ENCODE assay signal across 1 cellular context in genomic region chr3:52715714-52716305, GRCh38.
TF ChIP-seq lines count a peak whose summit lies in the region.

No MANE protein-coding gene starts in this region.

TF ChIP-seq in HepG2, 621 proteins besides CTCF, POLR2A, EP300 and RAD21:
- TF ChIP-seq ZNF687 (CRISPR knock-in tag; IDR thresholded peaks at IDR 0.05): no peak
- TF ChIP-seq POLR2AphosphoS5 (IDR thresholded peaks at IDR 0.05; ENCODE audit: low read depth, low read length): no peak
- TF ChIP-seq KIAA2018 (CRISPR knock-in tag; IDR thresholded peaks at IDR 0.05; ENCODE audit: borderline replicate concordance): no peak
- TF ChIP-seq ZNF772 (CRISPR knock-in tag; IDR thresholded peaks at IDR 0.05): no peak
- TF ChIP-seq, protein P1, sequence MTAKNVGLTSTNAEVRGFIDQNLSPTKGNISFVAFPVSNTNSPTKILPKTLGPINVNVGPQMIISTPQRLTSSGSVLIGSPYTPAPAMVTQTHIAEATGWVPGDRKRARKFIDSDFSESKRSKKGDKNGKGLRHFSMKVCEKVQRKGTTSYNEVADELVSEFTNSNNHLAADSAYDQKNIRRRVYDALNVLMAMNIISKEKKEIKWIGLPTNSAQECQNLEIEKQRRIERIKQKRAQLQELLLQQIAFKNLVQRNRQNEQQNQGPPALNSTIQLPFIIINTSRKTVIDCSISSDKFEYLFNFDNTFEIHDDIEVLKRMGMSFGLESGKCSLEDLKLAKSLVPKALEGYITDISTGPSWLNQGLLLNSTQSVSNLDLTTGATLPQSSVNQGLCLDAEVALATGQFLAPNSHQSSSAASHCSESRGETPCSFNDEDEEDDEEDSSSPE (CRISPR knock-in tag; IDR thresholded peaks at IDR 0.05): no peak
- TF ChIP-seq ZC3H4 (CRISPR knock-in tag; IDR thresholded peaks at IDR 0.05; ENCODE audit: borderline replicate concordance): no peak
- TF ChIP-seq ZNF317 (CRISPR knock-in tag; IDR thresholded peaks at IDR 0.05): no peak
- no peak for TF ChIP-seq ZFP36L1 (CRISPR knock-in tag; IDR thresholded peaks at IDR 0.05)
- TF ChIP-seq ZNF678 (CRISPR knock-in tag; IDR thresholded peaks at IDR 0.05): no peak
- TF ChIP-seq PCBP2 (optimal IDR thresholded peaks at IDR 0.05; ENCODE audit: low read depth, low read length, poor library complexity, severe bottlenecking): no peak
- no peak for TF ChIP-seq DDIT3 (CRISPR knock-in tag; IDR thresholded peaks at IDR 0.05)
- no peak for TF ChIP-seq FOXO1 (CRISPR knock-in tag; IDR thresholded peaks at IDR 0.05)
- TF ChIP-seq NFRKB (IDR thresholded peaks at IDR 0.05): no peak
- no peak for TF ChIP-seq ZNF891 (CRISPR knock-in tag; IDR thresholded peaks at IDR 0.05)
- TF ChIP-seq ZNF235 (CRISPR knock-in tag; IDR thresholded peaks at IDR 0.05; ENCODE audit: borderline replicate concordance): no peak
- no peak for TF ChIP-seq ZSCAN30 (CRISPR knock-in tag; IDR thresholded peaks at IDR 0.05)
- TF ChIP-seq GFI1 (CRISPR knock-in tag; IDR thresholded peaks at IDR 0.05; ENCODE audit: borderline replicate concordance): no peak
- TF ChIP-seq, protein P2, sequence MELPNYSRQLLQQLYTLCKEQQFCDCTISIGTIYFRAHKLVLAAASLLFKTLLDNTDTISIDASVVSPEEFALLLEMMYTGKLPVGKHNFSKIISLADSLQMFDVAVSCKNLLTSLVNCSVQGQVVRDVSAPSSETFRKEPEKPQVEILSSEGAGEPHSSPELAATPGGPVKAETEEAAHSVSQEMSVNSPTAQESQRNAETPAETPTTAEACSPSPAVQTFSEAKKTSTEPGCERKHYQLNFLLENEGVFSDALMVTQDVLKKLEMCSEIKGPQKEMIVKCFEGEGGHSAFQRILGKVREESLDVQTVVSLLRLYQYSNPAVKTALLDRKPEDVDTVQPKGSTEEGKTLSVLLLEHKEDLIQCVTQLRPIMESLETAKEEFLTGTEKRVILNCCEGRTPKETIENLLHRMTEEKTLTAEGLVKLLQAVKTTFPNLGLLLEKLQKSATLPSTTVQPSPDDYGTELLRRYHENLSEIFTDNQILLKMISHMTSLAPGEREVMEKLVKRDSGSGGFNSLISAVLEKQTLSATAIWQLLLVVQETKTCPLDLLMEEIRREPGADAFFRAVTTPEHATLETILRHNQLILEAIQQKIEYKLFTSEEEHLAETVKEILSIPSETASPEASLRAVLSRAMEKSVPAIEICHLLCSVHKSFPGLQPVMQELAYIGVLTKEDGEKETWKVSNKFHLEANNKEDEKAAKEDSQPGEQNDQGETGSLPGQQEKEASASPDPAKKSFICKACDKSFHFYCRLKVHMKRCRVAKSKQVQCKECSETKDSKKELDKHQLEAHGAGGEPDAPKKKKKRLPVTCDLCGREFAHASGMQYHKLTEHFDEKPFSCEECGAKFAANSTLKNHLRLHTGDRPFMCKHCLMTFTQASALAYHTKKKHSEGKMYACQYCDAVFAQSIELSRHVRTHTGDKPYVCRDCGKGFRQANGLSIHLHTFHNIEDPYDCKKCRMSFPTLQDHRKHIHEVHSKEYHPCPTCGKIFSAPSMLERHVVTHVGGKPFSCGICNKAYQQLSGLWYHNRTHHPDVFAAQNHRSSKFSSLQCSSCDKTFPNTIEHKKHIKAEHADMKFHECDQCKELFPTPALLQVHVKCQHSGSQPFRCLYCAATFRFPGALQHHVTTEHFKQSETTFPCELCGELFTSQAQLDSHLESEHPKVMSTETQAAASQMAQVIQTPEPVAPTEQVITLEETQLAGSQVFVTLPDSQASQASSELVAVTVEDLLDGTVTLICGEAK (IDR thresholded peaks at IDR 0.05): no peak
- TF ChIP-seq, protein P2 (CRISPR knock-in tag; IDR thresholded peaks at IDR 0.05): no peak
